1 cellular context compared by ENCODE assay signal in the genomic region with DNA sequence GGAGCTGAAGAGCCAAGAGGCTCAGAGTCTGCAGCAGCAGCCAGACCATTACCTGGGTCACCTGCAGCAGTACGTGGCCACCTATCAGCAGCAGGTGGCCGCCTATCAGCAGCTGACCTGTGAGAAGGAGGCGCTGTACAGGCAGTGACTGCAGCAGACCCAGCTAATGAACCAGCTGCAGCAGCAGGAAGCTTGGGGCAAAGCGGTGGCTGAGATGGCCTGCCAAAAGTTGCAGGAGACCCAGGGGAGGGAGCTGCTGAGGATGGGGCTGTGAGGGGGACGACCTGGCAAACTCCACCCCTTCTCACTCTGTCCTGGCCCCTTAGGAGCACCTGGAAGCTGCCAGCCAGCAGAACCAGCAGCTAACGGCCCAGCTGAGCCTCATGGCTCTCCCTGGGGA. TPM values are rescaled to one million over a fixed set of nuclear protein-coding genes. Genes with fewer than 3 reads are reported as not detected.
"Had no signal": no experiment of that assay in that cellular context is flagged by ENCODE, and none has a peak within 500 bp of the region (broad histone marks: within the 10 kb centered on the region; RNA-seq: fewer than 3 reads in every experiment).

No MANE protein-coding gene starts in this region.

RNA-seq across cellular contexts. Expression of gene GOLGA8H, which starts 8.4 kb away (rescaled TPM):
- total RNA-seq: G401 had no signal
